ENCODE assay signal across 27 cellular contexts in the genomic region with DNA sequence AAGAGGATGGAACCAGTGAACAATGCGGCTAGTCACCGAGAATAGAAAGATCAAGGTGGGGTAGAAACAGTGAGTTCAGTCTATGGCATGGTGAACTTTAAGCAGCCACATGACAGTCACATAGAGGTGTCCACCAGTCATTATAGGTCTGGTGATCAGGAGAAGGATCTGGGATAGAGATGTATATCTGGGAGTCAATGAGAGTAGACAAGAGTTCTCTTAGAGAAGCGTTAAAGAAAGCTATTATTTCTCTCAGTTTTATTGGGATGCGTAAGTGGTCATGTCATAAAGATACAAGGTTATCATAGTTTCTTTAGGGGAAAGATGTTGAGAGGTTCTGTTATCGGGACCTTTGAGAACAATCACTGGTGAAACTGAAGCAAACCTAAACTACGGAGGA.
"Had no signal": no experiment of that assay in that cellular context is flagged by ENCODE, and none has a peak within 500 bp of the region (broad histone marks: within the 10 kb centered on the region; RNA-seq: fewer than 3 reads in every experiment).

No MANE protein-coding gene starts in this region.

- H3K27me3 Mint-ChIP-seq: activated CD4-positive, alpha-beta memory T cell treated with anti-CD3 and anti-CD28 coated beads, Interleukin-2, amount 10 ng/mL, durations not matched to agents 7 days and 5 days; activated CD4-positive, alpha-beta T cell treated with anti-CD3 and anti-CD28 coated beads, Interleukin-2, amount 10 ng/mL, durations not matched to agents 7 days and 5 days; activated naive CD4-positive, alpha-beta T cell treated with anti-CD3 and anti-CD28 coated beads, Interleukin-2, amount 10 ng/mL, durations not matched to agents 7 days and 5 days; activated naive CD8-positive, alpha-beta T cell treated with anti-CD3 and anti-CD28 coated beads, Interleukin-2, amount 10 ng/mL, durations not matched to agents 7 days and 5 days; activated T-cell treated with anti-CD3 and anti-CD28 coated beads, Interleukin-2, amount 50 U/mL, for 24 hours had no signal

- H3K4me3 ChIP-seq: ascending aorta, breast epithelium, cardiac muscle cell, colonic mucosa had no signal

- H3K27ac ChIP-seq: ascending aorta, breast epithelium, cardiac muscle cell, colonic mucosa had no signal

- H3K36me3 ChIP-seq: ascending aorta, breast epithelium, cardiac muscle cell, colonic mucosa had no signal

- ATAC-seq: activated naive CD4-positive, alpha-beta T cell treated with anti-CD3 and anti-CD28 coated beads, Interleukin-2, amount 50 U/mL, for 72 hours; esophagus mucosa; WTC11 had no signal

- H3K27ac Mint-ChIP-seq: activated CD4-positive, alpha-beta memory T cell treated with anti-CD3 and anti-CD28 coated beads, Interleukin-2, amount 10 ng/mL, durations not matched to agents 7 days and 5 days; activated CD4-positive, alpha-beta T cell treated with anti-CD3 and anti-CD28 coated beads, Interleukin-2, amount 10 ng/mL, durations not matched to agents 7 days and 5 days; activated naive CD4-positive, alpha-beta T cell treated with anti-CD3 and anti-CD28 coated beads, Interleukin-2, amount 10 ng/mL, durations not matched to agents 7 days and 5 days; activated naive CD4-positive, alpha-beta T cell treated with anti-CD3 and anti-CD28 coated beads, Interleukin-2, amount 50 U/mL, for 72 hours; activated naive CD8-positive, alpha-beta T cell treated with anti-CD3 and anti-CD28 coated beads, Interleukin-2, amount 10 ng/mL, durations not matched to agents 7 days and 5 days; activated T-cell treated with anti-CD3 and anti-CD28 coated beads, Interleukin-2, amount 50 U/mL, for 24 hours; brain; WTC11 had no signal

- H3K4me1 ChIP-seq: ascending aorta, breast epithelium, colonic mucosa had no signal

- H3K4me3 Mint-ChIP-seq: activated CD4-positive, alpha-beta memory T cell treated with anti-CD3 and anti-CD28 coated beads, Interleukin-2, amount 10 ng/mL, durations not matched to agents 7 days and 5 days; activated CD4-positive, alpha-beta T cell treated with anti-CD3 and anti-CD28 coated beads, Interleukin-2, amount 10 ng/mL, durations not matched to agents 7 days and 5 days; activated naive CD4-positive, alpha-beta T cell treated with anti-CD3 and anti-CD28 coated beads, Interleukin-2, amount 10 ng/mL, durations not matched to agents 7 days and 5 days; activated naive CD8-positive, alpha-beta T cell treated with anti-CD3 and anti-CD28 coated beads, Interleukin-2, amount 10 ng/mL, durations not matched to agents 7 days and 5 days; activated T-cell treated with anti-CD3 and anti-CD28 coated beads, Interleukin-2, amount 50 U/mL, for 24 hours; brain; WTC11 had no signal

- H3K9me3 ChIP-seq: colonic mucosa had no signal

- H3K36me3 Mint-ChIP-seq: brain had no signal

- H3K4me1 Mint-ChIP-seq: brain, WTC11 had no signal

- DNase-seq: activated CD4-positive, alpha-beta memory T cell treated with anti-CD3 and anti-CD28 coated beads, Interleukin-2, amount 10 ng/mL, durations not matched to agents 7 days and 5 days; activated CD4-positive, alpha-beta T cell treated with anti-CD3 and anti-CD28 coated beads for 1 hour; activated CD4-positive, alpha-beta T cell treated with anti-CD3 and anti-CD28 coated beads for 4 hours; activated CD4-positive, alpha-beta T cell treated with anti-CD3 and anti-CD28 coated beads, Interleukin-2, amount 10 ng/mL, durations not matched to agents 7 days and 5 days; activated CD4-positive, alpha-beta T cell treated with anti-CD3 and anti-CD28 coated beads, Interleukin-2, amount 50 U/mL, for 4 hours; activated CD8-positive, alpha-beta memory T cell treated with anti-CD3 and anti-CD28 coated beads, Interleukin-2, amount 50 U/mL, for 48 hours; activated gamma-delta T cell; activated naive CD4-positive, alpha-beta T cell; activated naive CD4-positive, alpha-beta T cell treated with anti-CD3 and anti-CD28 coated beads, Interleukin-2, amount 10 ng/mL, durations not matched to agents 7 days and 5 days; activated naive CD8-positive, alpha-beta T cell treated with anti-CD3 and anti-CD28 coated beads, Interleukin-2, amount 10 ng/mL, durations not matched to agents 7 days and 5 days; activated T-cell treated with anti-CD3 and anti-CD28 coated beads for 4 hours; activated T-cell treated with anti-CD3 and anti-CD28 coated beads, Interleukin-2, amount 50 U/mL, for 24 hours; activated T-cell treated with anti-CD3 and anti-CD28 coated beads, Interleukin-2, amount 50 U/mL, for 72 hours; central memory CD4-positive, alpha-beta T cell; cerebellar nuclear complex; colonic mucosa; effector CD8-positive, alpha-beta T cell; foreskin fibroblast; head of caudate nucleus; T-helper 2 cell had no signal

- H3K27me3 ChIP-seq: ascending aorta, breast epithelium, cardiac muscle cell, colonic mucosa had no signal
